ENCODE assay signal across 28 cellular contexts in genomic region chr12:55001198-55001827, GRCh38. TPM values are rescaled to one million over a fixed set of nuclear protein-coding genes. Genes with fewer than 3 reads are reported as not detected.
DNase-seq lines count a peak whose midpoint lies in the region; ATAC-seq, FAIRE-seq and TF ChIP-seq lines count a peak whose summit lies in the region.
"Had no signal": no experiment of that assay in that cellular context is flagged by ENCODE, and none has a peak within 500 bp of the region (broad histone marks: within the 10 kb centered on the region; RNA-seq: fewer than 3 reads in every experiment).

No MANE protein-coding gene starts in this region.

- H3K4me1 Mint-ChIP-seq in CD14-positive monocyte, result peaks cover 17% of the 10 kb centered on the region
- H3K4me1 Mint-ChIP-seq in effector memory CD8-positive, alpha-beta T cell (ENCODE audit: low read depth in 2 of 2), result peaks cover 2 to 5% of the 10 kb centered on the region in 2 donors
- H3K4me1 Mint-ChIP-seq in T-helper 2 cell treated with Interferon-gamma antibody and Interleukin-4, amounts not matched to agents 5 μg/mL and 100 μg/mL, for 36 hours (ENCODE audit: low read depth), result peaks cover 6% of the 10 kb centered on the region
- H3K4me1 Mint-ChIP-seq: stimulated activated effector memory CD8-positive, alpha-beta T cell treated with anti-CD3 and anti-CD28 coated beads, Interleukin-12 subunit alpha, Interleukin-12 subunit beta, amount 100 ng/mL, for 72 hours had no signal

- H3K79me2 ChIP-seq in GM12878 (ENCODE audit: control insufficient read depth, insufficient read depth, low read length), result no peaks in the 10 kb centered on the region

- peaks cover 0 to 5% (median 2%) of the 10 kb centered on the region in 7 donors for H3K9me3 Mint-ChIP-seq in CD14-positive monocyte
- H3K9me3 Mint-ChIP-seq in effector memory CD8-positive, alpha-beta T cell, result no peaks in the 10 kb centered on the region
- peaks cover 5% of the 10 kb centered on the region for H3K9me3 Mint-ChIP-seq in T-helper 2 cell treated with Interferon-gamma antibody and Interleukin-4, amounts not matched to agents 5 μg/mL and 100 μg/mL, for 36 hours
- H3K9me3 Mint-ChIP-seq: natural killer cell treated with Interleukin-12 subunit alpha and Interleukin-12 subunit beta and Interleukin-15 and Interleukin-18, amount 100 ng/mL, for 72 hours; stimulated activated effector memory CD8-positive, alpha-beta T cell treated with anti-CD3 and anti-CD28 coated beads, Interleukin-12 subunit alpha, Interleukin-12 subunit beta, amount 100 ng/mL, for 72 hours had no signal

- peak; percentile 62 for ATAC-seq in GM19351 (IDR thresholded peaks at IDR 0.05; ENCODE audit: unreplicated experiment)
- ATAC-seq in GM12878, result peak; percentile 45; the same call in 2 of the 3 replicates
- ATAC-seq in effector memory CD8-positive, alpha-beta T cell (replicated peaks), result no peak
- ATAC-seq in HG03565 (IDR thresholded peaks at IDR 0.05; ENCODE audit: unreplicated experiment), result no peak
- ATAC-seq: foreskin keratinocyte; natural killer cell treated with Interleukin-12 subunit alpha and Interleukin-12 subunit beta and Interleukin-15 and Interleukin-18, amount 100 ng/mL, for 72 hours; Right ventricle myocardium inferior; sciatic nerve; stimulated activated effector memory CD8-positive, alpha-beta T cell treated with anti-CD3 and anti-CD28 coated beads, Interleukin-12 subunit alpha, Interleukin-12 subunit beta, amount 100 ng/mL, for 72 hours had no signal

- no peak overlapping the region for H3K9ac ChIP-seq in GM12878 (ENCODE audit: control insufficient read depth, insufficient read depth, low read length)

- no peaks in the 10 kb centered on the region for H3K36me3 ChIP-seq in GM12878 (ENCODE audit: control insufficient read depth in 2 of 2, insufficient read depth in 2 of 2, low read length in 1 of 2)
- H3K36me3 ChIP-seq: thoracic aorta had no signal

- H2AFZ ChIP-seq in GM12878 (ENCODE audit: control insufficient read depth, low read depth, low read length), result no peak overlapping the region

- H3K4me2 ChIP-seq in GM12878 (ENCODE audit: control insufficient read depth, insufficient read depth), result no peak overlapping the region

- RAD21 ChIA-PET in GM12878 (lab: Charles Lee; ENCODE audit: unreplicated experiment), result interaction anchor here (1.1 to 1.6 kb wide), 2 partner anchors 9 to 71 kb away, joined by 4 to 6 read pairs; no protein-coding TSS in a partner anchor

- peaks cover 0 to 8% (median 7%) of the 10 kb centered on the region in 3 donors for H3K27me3 Mint-ChIP-seq in CD14-positive monocyte (ENCODE audit: low read depth in 3 of 3)
- peaks cover 0 to 7% of the 10 kb centered on the region in 2 donors for H3K27me3 Mint-ChIP-seq in effector memory CD8-positive, alpha-beta T cell
- H3K27me3 Mint-ChIP-seq in T-helper 2 cell treated with Interferon-gamma antibody and Interleukin-4, amounts not matched to agents 5 μg/mL and 100 μg/mL, for 36 hours (ENCODE audit: low read depth), result no peaks in the 10 kb centered on the region

- in situ Hi-C loops in GM12878 (cut with MboI), result no loop called here

- no peak for TF ChIP-seq CTCF in CD14-positive monocyte (IDR thresholded peaks at IDR 0.05)
- no peak for TF ChIP-seq CTCF in GM12878 (IDR thresholded peaks at IDR 0.05 in 2 of 3, conservative IDR thresholded peaks at IDR 0.05 in 1 of 3; ENCODE audit: control insufficient read depth in 2 of 3, extremely low read depth in 1 of 3, insufficient read depth in 1 of 3, low read depth in 3 of 3, low read length in 3 of 3)

- POLR2A ChIA-PET in GM12878 (lab: Charles Lee), result no interaction called here

- no peak for TF ChIP-seq RAD21 in GM12878 (IDR thresholded peaks at IDR 0.05; ENCODE audit: insufficient read depth, low read depth, low read length)

- no peaks in the 10 kb centered on the region; the same call in 1 of the 2 replicates for H3K4me1 ChIP-seq in GM12878 (ENCODE audit: control insufficient read depth, insufficient read depth, low read length)
- H3K4me1 ChIP-seq: foreskin keratinocyte had no signal

- H3K27me3 ChIP-seq in GM12878 (replicated peaks in 1 of 2; ENCODE audit: control insufficient read depth in 2 of 2, insufficient read depth in 2 of 2, low read length in 1 of 2), result no peaks in the 10 kb centered on the region

- no peaks in the 10 kb centered on the region for H4K20me1 ChIP-seq in GM12878 (ENCODE audit: control insufficient read depth, insufficient read depth)

- WGBS in GM12878 (ENCODE audit: insufficient coverage, insufficient replicate concordance, low lambda C conversion rate, missing lambda C conversion rate), result 35% methylated on average over 4 of the region's 4 CpGs

- FAIRE-seq in GM12878 (lab: Jason Lieb, UNC), result peak; percentile 47
- FAIRE-seq: GM18507, H54, kidney had no signal

- no peak for TF ChIP-seq EP300 in GM12878 (IDR thresholded peaks at IDR 0.05; ENCODE audit: borderline replicate concordance in 1 of 2, control insufficient read depth in 1 of 2, low read depth in 2 of 2, low read length in 2 of 2)

- peak overlapping the region in 1 of 2 donors; percentile 36 for H3K4me3 Mint-ChIP-seq in CD14-positive monocyte
- H3K4me3 Mint-ChIP-seq in effector memory CD8-positive, alpha-beta T cell, result no peak overlapping the region
- no peak overlapping the region for H3K4me3 Mint-ChIP-seq in T-helper 2 cell treated with Interferon-gamma antibody and Interleukin-4, amounts not matched to agents 5 μg/mL and 100 μg/mL, for 36 hours
- H3K4me3 Mint-ChIP-seq: natural killer cell treated with Interleukin-12 subunit alpha and Interleukin-12 subunit beta and Interleukin-15 and Interleukin-18, amount 100 ng/mL, for 72 hours; stimulated activated effector memory CD8-positive, alpha-beta T cell treated with anti-CD3 and anti-CD28 coated beads, Interleukin-12 subunit alpha, Interleukin-12 subunit beta, amount 100 ng/mL, for 72 hours had no signal

- H3K27ac ChIP-seq in GM12878 (ENCODE audit: control insufficient read depth, insufficient read depth), result no peak overlapping the region
- H3K27ac ChIP-seq: foreskin keratinocyte, thoracic aorta had no signal

- DNase-seq in CD14-positive monocyte (ENCODE audit: low spot score), result no peak
- DNase-seq in MV-4-11 (lab: John Stamatoyannopoulos, UW), result peak; percentile 33
- no peak for DNase-seq in GM12878 (ENCODE audit: low read depth, low spot score)
- no peak for DNase-seq in effector CD4-positive, alpha-beta T cell
- DNase-seq in effector memory CD8-positive, alpha-beta T cell, result no peak
- no peak for DNase-seq in T-helper 2 cell treated with Interferon-gamma antibody and Interleukin-4, amounts not matched to agents 5 μg/mL and 100 μg/mL, for 36 hours (ENCODE audit: low spot score)
- DNase-seq: activated CD8-positive, alpha-beta memory T cell treated with anti-CD3 and anti-CD28 coated beads for 24 hours; dermis blood vessel endothelial cell; DND-41; foreskin keratinocyte; IMR-90; kidney; mammary epithelial cell; MM.1S; NCI-H187 treated with DMSO at 0.1 percent for 48 hours; NCI-H446 treated with DMSO at 0.1 percent for 48 hours had no signal

- H3K27ac Mint-ChIP-seq in CD14-positive monocyte, result peak overlapping the region in 4 of 7 donors; percentile 44 to 70 (median 56)
- H3K27ac Mint-ChIP-seq in effector memory CD8-positive, alpha-beta T cell, result no peak overlapping the region
- no peak overlapping the region for H3K27ac Mint-ChIP-seq in T-helper 2 cell treated with Interferon-gamma antibody and Interleukin-4, amounts not matched to agents 5 μg/mL and 100 μg/mL, for 36 hours
- H3K27ac Mint-ChIP-seq: natural killer cell treated with Interleukin-12 subunit alpha and Interleukin-12 subunit beta and Interleukin-15 and Interleukin-18, amount 100 ng/mL, for 72 hours; stimulated activated effector memory CD8-positive, alpha-beta T cell treated with anti-CD3 and anti-CD28 coated beads, Interleukin-12 subunit alpha, Interleukin-12 subunit beta, amount 100 ng/mL, for 72 hours had no signal

- H3K36me3 Mint-ChIP-seq in CD14-positive monocyte, result no peaks in the 10 kb centered on the region
- H3K36me3 Mint-ChIP-seq in effector memory CD8-positive, alpha-beta T cell (ENCODE audit: insufficient read depth), result no peaks in the 10 kb centered on the region
- H3K36me3 Mint-ChIP-seq in T-helper 2 cell treated with Interferon-gamma antibody and Interleukin-4, amounts not matched to agents 5 μg/mL and 100 μg/mL, for 36 hours (ENCODE audit: low read depth), result no peaks in the 10 kb centered on the region
- H3K36me3 Mint-ChIP-seq: stimulated activated effector memory CD8-positive, alpha-beta T cell treated with anti-CD3 and anti-CD28 coated beads, Interleukin-12 subunit alpha, Interleukin-12 subunit beta, amount 100 ng/mL, for 72 hours had no signal

- peaks cover 4% of the 10 kb centered on the region for H3K9me3 ChIP-seq in GM12878 (replicated peaks; ENCODE audit: control insufficient read depth, insufficient read depth, low read length)
- H3K9me3 ChIP-seq: thoracic aorta had no signal

- intact Hi-C loops in CD14-positive monocyte (cut with micrococcal nuclease) (no loop called here), GM12878 (cut with micrococcal nuclease; ENCODE audit: unreplicated experiment) (no loop called here)

- no TSS peak for BruUV-seq in GM12878 (replicated peaks; lab: Mats Ljungman, UMichigan)

- H3K4me3 ChIP-seq in GM12878, result no peak overlapping the region
- H3K4me3 ChIP-seq: thoracic aorta had no signal

- CTCF ChIA-PET in GM12878 (lab: Yijun Ruan, JAX), result interaction anchor here (0.8 to 12.8 kb wide), 5 partner anchors 8 to 299 kb away, joined by 3 to 700 read pairs (median 4); no protein-coding TSS in a partner anchor

- SMC1A ChIA-PET in GM12878 (lab: Charles Lee; ENCODE audit: uncharacterized antibody, unreplicated experiment), result interaction anchor here (0.7 to 13.2 kb wide), 3 partner anchors 9 to 70 kb away, joined by 3 to 429 read pairs (median 4); no protein-coding TSS in a partner anchor

- no peak for TF ChIP-seq POLR2A in GM12878 (IDR thresholded peaks at IDR 0.05; ENCODE audit: low read depth, low read length)

RNA-seq across cellular contexts. Expression of gene TESPA1, which starts 16.8 kb away (rescaled TPM):
- polyA plus RNA-seq in CD14-positive monocyte, result under 1 TPM; 0.37 to 0.61 TPM
- total RNA-seq in GM12878 (2013; cell fraction: nucleolus; rRNA removed), result 114 and 127 TPM in 2 replicates
- total RNA-seq in GM12878 (2014; rRNA removed), result 23.4 and 23.7 TPM in 2 replicates
- 32.6 and 35.3 TPM in 2 replicates for total RNA-seq in GM12878 (2014; rRNA removed; fragmentation: Illumina TruSeq; extraction: Trizol)
- total RNA-seq in GM12878 (2021), result 34.4 and 37.5 TPM in 2 replicates
- 29.9 TPM for polyA plus RNA-seq in GM12878 (2011; ENCODE audit: low read depth)
- polyA plus RNA-seq in GM12878 (2011; rRNA removed), result 19.6 and 37.5 TPM in 2 replicates
- 34.9 and 47.4 TPM in 2 replicates for polyA plus RNA-seq in GM12878 (2011; cell fraction: cytosol; rRNA removed)
- polyA plus RNA-seq in GM12878 (2011; cell fraction: nucleus; rRNA removed), result 72.2 and 91.4 TPM in 2 replicates
- 27.3 and 34.0 TPM in 2 replicates for polyA plus RNA-seq in GM12878 (2012)
- 56.2 and 61.2 TPM in 2 replicates for polyA plus RNA-seq in GM12878 (2014; fragmentation: Illumina TruSeq; extraction: Trizol)
- polyA plus RNA-seq in GM12878 (2014; fragmentation: Nextera tagmentation; extraction: Ambion mirVana), result 10 to 100 TPM; 13.8 to 16.1 TPM
- polyA plus RNA-seq in GM12878 (2014; rRNA removed), result 23.6 and 26.1 TPM in 2 replicates
- 10 to 100 TPM; 19.8 to 24.2 TPM for polyA plus RNA-seq in GM12878 (2016; fragmentation: Nextera tagmentation; extraction: Ambion mirVana)
- 38.0 and 46.9 TPM in 2 replicates for polyA minus RNA-seq in GM12878 (2011; rRNA and poly(A)+ RNA removed)
- 28.4 and 28.9 TPM in 2 replicates for polyA minus RNA-seq in GM12878 (2011; cell fraction: cytosol; rRNA and poly(A)+ RNA removed)
- 38.7 and 50.2 TPM in 2 replicates for polyA minus RNA-seq in GM12878 (2011; cell fraction: nucleus; rRNA and poly(A)+ RNA removed)
- total RNA-seq: dermis blood vessel endothelial cell, foreskin keratinocyte, IMR-90, mammary epithelial cell had no signal
- polyA plus RNA-seq: AG04450, foreskin keratinocyte, IMR-90, mammary epithelial cell had no signal

RNA-seq across cellular contexts. Expression of gene NEUROD4, which starts 18.5 kb away (rescaled TPM):
- polyA plus RNA-seq in CD14-positive monocyte (not detected), GM12878 (2011; rRNA removed) (not detected in 2 replicates), GM12878 (2014; fragmentation: Illumina TruSeq; extraction: Trizol) (not detected in 2 replicates), GM12878 (2014; fragmentation: Nextera tagmentation; extraction: Ambion mirVana) (not detected), GM12878 (2014; rRNA removed) (not detected in 2 replicates), GM12878 (2016; fragmentation: Nextera tagmentation; extraction: Ambion mirVana) (under 1 TPM in 1 of 2 experiments, not detected in 1; 0.06 TPM)
- total RNA-seq in GM12878 (2013; cell fraction: nucleolus; rRNA removed), result not detected in 2 replicates
- total RNA-seq in GM12878 (2014; rRNA removed) (not detected in 2 replicates), GM12878 (2014; rRNA removed; fragmentation: Illumina TruSeq; extraction: Trizol) (not detected in 2 replicates), GM12878 (2021) (not detected in 2 replicates)
- polyA plus RNA-seq in GM12878 (2011; ENCODE audit: low read depth), result not detected
- not detected in 2 replicates for polyA plus RNA-seq in GM12878 (2011; cell fraction: cytosol; rRNA removed)
- not detected in 2 replicates for polyA plus RNA-seq in GM12878 (2011; cell fraction: nucleus; rRNA removed)
- not detected in 2 replicates for polyA plus RNA-seq in GM12878 (2012)
- not detected in 2 replicates for polyA minus RNA-seq in GM12878 (2011; rRNA and poly(A)+ RNA removed)
- not detected in 2 replicates for polyA minus RNA-seq in GM12878 (2011; cell fraction: cytosol; rRNA and poly(A)+ RNA removed)
- not detected in 2 replicates for polyA minus RNA-seq in GM12878 (2011; cell fraction: nucleus; rRNA and poly(A)+ RNA removed)
- total RNA-seq: dermis blood vessel endothelial cell; foreskin keratinocyte; IMR-90; kidney; mammary epithelial cell; natural killer cell treated with Interleukin-12 subunit alpha and Interleukin-12 subunit beta and Interleukin-15 and Interleukin-18, amount 100 ng/mL, for 72 hours; Right ventricle myocardium inferior; sciatic nerve; T-helper 1 cell treated with Interleukin-12 subunit alpha and Interleukin-12 subunit beta and Interleukin-4 antibody, amounts not matched to agents 30 ng/mL and 1 ng/mL, for 36 hours; thoracic aorta had no signal
- polyA plus RNA-seq: adipose tissue, AG04450, foreskin keratinocyte, IMR-90, mammary epithelial cell had no signal

Comparison
In these comparisons a context has a peak if more than half of its experiments do, and no peak if none do; other contexts are left out.
1. H3K27ac Mint-ChIP-seq: peak in CD14-positive monocyte (4 of 7); none in effector memory CD8-positive, alpha-beta T cell (0 of 2) and T-helper 2 cell treated with Interferon-gamma antibody and Interleukin-4, amounts not matched to agents 5 μg/mL and 100 μg/mL, for 36 hours (single experiment).
2. ATAC-seq: peak in GM19351 (single experiment) and GM12878 (single experiment); none in effector memory CD8-positive, alpha-beta T cell (single experiment) and HG03565 (single experiment).
3. RNA of gene TESPA1, which starts 16.8 kb away (polyA plus RNA-seq): 13.8 to 91.4 TPM in GM12878; 0.37 to 0.61 TPM in CD14-positive monocyte; every median in the first group is over 4 times any median in the second.